8 cellular contexts compared by ENCODE assay signal in genomic region chr1:923131-923990, GRCh38. TPM values are rescaled to one million over a fixed set of nuclear protein-coding genes. Genes with fewer than 3 reads are reported as not detected.
DNase-seq lines count a peak whose midpoint lies in the region; ATAC-seq and TF ChIP-seq lines count a peak whose summit lies in the region.

A gene with protein sequence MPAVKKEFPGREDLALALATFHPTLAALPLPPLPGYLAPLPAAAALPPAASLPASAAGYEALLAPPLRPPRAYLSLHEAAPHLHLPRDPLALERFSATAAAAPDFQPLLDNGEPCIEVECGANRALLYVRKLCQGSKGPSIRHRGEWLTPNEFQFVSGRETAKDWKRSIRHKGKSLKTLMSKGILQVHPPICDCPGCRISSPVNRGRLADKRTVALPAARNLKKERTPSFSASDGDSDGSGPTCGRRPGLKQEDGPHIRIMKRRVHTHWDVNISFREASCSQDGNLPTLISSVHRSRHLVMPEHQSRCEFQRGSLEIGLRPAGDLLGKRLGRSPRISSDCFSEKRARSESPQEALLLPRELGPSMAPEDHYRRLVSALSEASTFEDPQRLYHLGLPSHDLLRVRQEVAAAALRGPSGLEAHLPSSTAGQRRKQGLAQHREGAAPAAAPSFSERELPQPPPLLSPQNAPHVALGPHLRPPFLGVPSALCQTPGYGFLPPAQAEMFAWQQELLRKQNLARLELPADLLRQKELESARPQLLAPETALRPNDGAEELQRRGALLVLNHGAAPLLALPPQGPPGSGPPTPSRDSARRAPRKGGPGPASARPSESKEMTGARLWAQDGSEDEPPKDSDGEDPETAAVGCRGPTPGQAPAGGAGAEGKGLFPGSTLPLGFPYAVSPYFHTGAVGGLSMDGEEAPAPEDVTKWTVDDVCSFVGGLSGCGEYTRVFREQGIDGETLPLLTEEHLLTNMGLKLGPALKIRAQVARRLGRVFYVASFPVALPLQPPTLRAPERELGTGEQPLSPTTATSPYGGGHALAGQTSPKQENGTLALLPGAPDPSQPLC (plus strand): TSS chr1:923923. CDS start chr1:924432, 509 bp downstream.

- no peak within 1 kb of the TSS for H3K27ac Mint-ChIP-seq in activated naive CD8-positive, alpha-beta T cell treated with anti-CD3 and anti-CD28 coated beads for 36 hours

- peak; percentile 19 to 39 for DNase-seq in AML-193 (lab: John Stamatoyannopoulos, UW)
- DNase-seq in HUDEP-2 (lab: John Stamatoyannopoulos, UW; ENCODE audit: unreplicated experiment in 76 of 76): peak in 56 of 76 experiments; percentile 7 to 70 (median 40)
- peak; percentile 94 for DNase-seq in RPMI8226
- peak; percentile 72 for DNase-seq in activated naive CD8-positive, alpha-beta T cell treated with anti-CD3 and anti-CD28 coated beads for 36 hours
- DNase-seq in Right ventricle myocardium superior: peak; percentile 91
- peak; percentile 69 to 86 (median 82) for DNase-seq in ovary
- DNase-seq in transverse colon: peak; percentile 85

- H3K9me3 Mint-ChIP-seq in activated naive CD8-positive, alpha-beta T cell treated with anti-CD3 and anti-CD28 coated beads for 36 hours: no peaks in the 10 kb centered on the region

- H3K4me3 ChIP-seq in ovary (peak within 1 kb of the TSS; percentile 38), transverse colon (peak within 1 kb of the TSS in 3 of 4 donors; percentile 32 to 54 (median 52))

- in situ Hi-C loops in transverse colon (cut with MboI; ENCODE audit: low pct_ligation_motif_present in 1 of 4, low pct_unique_long_range_greater_than_20kb in 1 of 4, low sequenced_read_pairs in 3 of 4): no loop called here

- 2 to 10% (median 4%) methylated on average over 23 to 72 of the region's 72 CpGs for WGBS in ovary, 3 donors
- WGBS in transverse colon (ENCODE audit: low coverage in 1 of 2), 2 donors: 6% methylated on average over 61 of the region's 72 CpGs; no CpG with 5 or more reads in 1 of the 2 donors

- TF ChIP-seq POLR2A in ovary (IDR thresholded peaks at IDR 0.05): no peak
- no peak for TF ChIP-seq POLR2A in transverse colon (IDR thresholded peaks at IDR 0.05)

- TF ChIP-seq EP300 in ovary (IDR thresholded peaks at IDR 0.05) (no peak), transverse colon (IDR thresholded peaks at IDR 0.05; ENCODE audit: low read depth) (no peak)

- H3K36me3 ChIP-seq in ovary (no peaks in the 10 kb centered on the region), transverse colon (no peaks in the 10 kb centered on the region)

- H3K9me3 ChIP-seq in ovary (no peaks in the 10 kb centered on the region), transverse colon (no peaks in the 10 kb centered on the region)

- H3K27me3 Mint-ChIP-seq in activated naive CD8-positive, alpha-beta T cell treated with anti-CD3 and anti-CD28 coated beads for 36 hours: peaks cover 72% of the 10 kb centered on the region

- H3K27me3 ChIP-seq in ovary (peaks cover 2% of the 10 kb centered on the region), transverse colon (peaks cover 100% of the 10 kb centered on the region)

- H3K36me3 Mint-ChIP-seq in activated naive CD8-positive, alpha-beta T cell treated with anti-CD3 and anti-CD28 coated beads for 36 hours: no peaks in the 10 kb centered on the region

- intact Hi-C loops in Right ventricle myocardium superior (cut with DNase I) (no loop called here), ovary (cut with DNase I) (no loop called here), transverse colon (cut with DNase I; ENCODE audit: low total_unique reads) (no loop called here)

- H3K4me1 ChIP-seq in ovary (ENCODE audit: insufficient read depth) (peaks cover 15% of the 10 kb centered on the region), transverse colon (peaks cover 24 to 43% (median 36%) of the 10 kb centered on the region in 4 donors)

- H3K4me1 Mint-ChIP-seq in activated naive CD8-positive, alpha-beta T cell treated with anti-CD3 and anti-CD28 coated beads for 36 hours: peaks cover 9% of the 10 kb centered on the region

- ATAC-seq in Right ventricle myocardium superior (ENCODE audit: poor library complexity) (peak; percentile 83), HG02571 (IDR thresholded peaks at IDR 0.05; ENCODE audit: unreplicated experiment) (no peak)

- H3K27ac ChIP-seq in ovary (no peak within 1 kb of the TSS), transverse colon (peak within 1 kb of the TSS in 1 of 4 donors; percentile 4)

- TF ChIP-seq CTCF in ovary (IDR thresholded peaks at IDR 0.05): no peak
- TF ChIP-seq CTCF in transverse colon (IDR thresholded peaks at IDR 0.05): no peak

- H3K4me3 Mint-ChIP-seq in activated naive CD8-positive, alpha-beta T cell treated with anti-CD3 and anti-CD28 coated beads for 36 hours: peak within 1 kb of the TSS; percentile 70

RNA-seq across cellular contexts. Expression of the gene that starts here (rescaled TPM):
- not detected for total RNA-seq in activated naive CD8-positive, alpha-beta T cell treated with anti-CD3 and anti-CD28 coated beads for 36 hours
- total RNA-seq in Right ventricle myocardium superior (1.5 TPM), ovary (10 to 100 TPM in 1 of 7 donors, 1 to 10 TPM in 5, under 1 TPM in 1; 0.85 to 10.6 (median 2.3) TPM), transverse colon (10 to 100 TPM in 1 of 4 donors, 1 to 10 TPM in 2, not detected in 1; 2.2 to 26.9 (median 3.0) TPM)
- 1 to 10 TPM; 1.1 to 2.6 TPM for polyA plus RNA-seq in ovary

Comparison
In these comparisons a context has a peak if more than half of its experiments do, and no peak if none do; other contexts are left out.
1. Peak in DNase-seq in activated naive CD8-positive, alpha-beta T cell treated with anti-CD3 and anti-CD28 coated beads for 36 hours; RNA of the gene not detected or under 1 TPM.
2. DNase-seq: peak in every context shown above with its lines; median percentile 94 in RPMI8226; 91 in Right ventricle myocardium superior; 85 in transverse colon; 82 in ovary; 72 in activated naive CD8-positive, alpha-beta T cell treated with anti-CD3 and anti-CD28 coated beads for 36 hours; 40 in HUDEP-2; 29 in AML-193.